ENCODE assay signal across 9 cellular contexts in the genomic region with DNA sequence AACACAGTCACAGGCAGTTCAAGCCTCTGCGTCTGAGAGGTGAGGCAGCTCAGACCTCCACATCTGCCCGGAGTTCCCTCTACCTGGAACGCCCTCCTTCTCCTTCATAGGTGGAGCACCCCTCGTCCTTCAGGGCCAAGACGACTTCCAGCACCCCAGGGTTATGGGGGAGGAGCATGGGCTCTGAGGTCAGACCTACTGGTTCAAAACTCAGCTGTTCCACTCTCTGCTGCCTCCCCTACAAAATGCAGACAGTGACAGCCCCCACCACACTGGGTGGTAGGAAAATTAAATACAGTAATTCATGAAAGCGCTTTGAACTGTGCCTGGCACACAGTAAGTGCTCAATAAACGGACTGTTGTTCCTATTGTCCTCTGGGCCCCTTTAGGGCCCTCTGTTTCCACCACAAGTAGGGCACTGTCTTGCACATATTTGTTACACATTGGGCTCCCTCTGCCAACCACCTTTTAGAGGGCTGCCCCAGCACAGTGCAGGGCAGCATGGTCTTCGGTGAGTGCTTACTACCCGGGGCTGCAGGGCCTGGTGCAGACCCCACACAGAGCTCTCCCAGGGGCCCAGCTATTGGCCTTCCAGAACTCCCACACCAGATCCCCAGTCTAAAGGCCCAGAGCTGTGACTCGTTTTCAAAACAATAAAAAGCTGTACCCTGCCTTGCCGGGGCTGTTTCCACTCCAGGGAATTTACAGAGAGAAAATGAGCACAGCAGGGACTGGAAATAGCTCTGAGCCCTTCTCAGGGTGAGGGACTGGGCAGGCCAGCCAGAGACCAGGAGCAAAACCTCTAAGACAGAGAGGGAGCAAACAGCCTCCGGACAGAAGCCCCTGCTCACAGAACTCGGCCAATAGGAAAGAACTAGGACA. TPM values are rescaled to one million over a fixed set of nuclear protein-coding genes. Genes with fewer than 3 reads are reported as not detected.
A peak's percentile ranks its signal among the peaks of the same experiment; 100 is the strongest.
DNase-seq lines count a peak whose midpoint lies in the region; ATAC-seq and TF ChIP-seq lines count a peak whose summit lies in the region.
"Had no signal": no experiment of that assay in that cellular context is flagged by ENCODE, and none has a peak within 500 bp of the region (broad histone marks: within the 10 kb centered on the region; RNA-seq: fewer than 3 reads in every experiment).

No MANE protein-coding gene starts in this region.

- H3K4me3 Mint-ChIP-seq in activated CD4-positive, alpha-beta T cell treated with anti-CD3 and anti-CD28 coated beads, Interleukin-2, amount 10 ng/mL, durations not matched to agents 24 days and 14 days: peak overlapping the region; percentile 40
- H3K4me3 Mint-ChIP-seq in activated naive CD8-positive, alpha-beta T cell treated with anti-CD3 and anti-CD28 coated beads, Interleukin-2, amount 10 ng/mL, durations not matched to agents 7 days and 5 days: peak overlapping the region; percentile 12

- peak overlapping the region in 1 of 2 donors; percentile 97 for H3K4me3 ChIP-seq in left lung

- no peak for DNase-seq in activated CD4-positive, alpha-beta T cell treated with anti-CD3 and anti-CD28 coated beads, Interleukin-2, amount 10 ng/mL, durations not matched to agents 24 days and 14 days
- DNase-seq in activated CD4-positive, alpha-beta T cell treated with anti-CD3 and anti-CD28 coated beads, Interleukin-2, amount 50 U/mL, for 48 hours: no peak
- DNase-seq in activated naive CD8-positive, alpha-beta T cell treated with anti-CD3 and anti-CD28 coated beads, Interleukin-2, amount 10 ng/mL, durations not matched to agents 7 days and 5 days: no peak
- no peak for DNase-seq in left lung
- DNase-seq in substantia nigra (lab: John Stamatoyannopoulos, UW): peak in 26 of 49 donors; percentile 10 to 78 (median 44)
- no peak for DNase-seq in SHP77 treated with DMSO at 0.1 percent for 48 hours (lab: John Stamatoyannopoulos, UW)
- DNase-seq: NCI-H2227 treated with DMSO at 0.1 percent for 48 hours had no signal

- peaks cover 45% of the 10 kb centered on the region for H3K4me1 Mint-ChIP-seq in activated CD4-positive, alpha-beta T cell treated with anti-CD3 and anti-CD28 coated beads, Interleukin-2, amount 10 ng/mL, durations not matched to agents 24 days and 14 days
- H3K4me1 Mint-ChIP-seq in activated naive CD8-positive, alpha-beta T cell treated with anti-CD3 and anti-CD28 coated beads, Interleukin-2, amount 10 ng/mL, durations not matched to agents 7 days and 5 days: peaks cover 49% of the 10 kb centered on the region

- intact Hi-C loops in activated CD4-positive, alpha-beta T cell treated with anti-CD3 and anti-CD28 coated beads, Interleukin-2, amount 10 ng/mL, durations not matched to agents 24 days and 14 days (cut with micrococcal nuclease): loop anchor here (10.0 kb wide), 1 partner anchor 84 kb away; no protein-coding TSS in a partner anchor
- intact Hi-C loops in left lung (cut with DNase I): no loop called here

- H3K9me3 Mint-ChIP-seq in activated CD4-positive, alpha-beta T cell treated with anti-CD3 and anti-CD28 coated beads, Interleukin-2, amount 10 ng/mL, durations not matched to agents 24 days and 14 days: no peaks in the 10 kb centered on the region
- H3K9me3 Mint-ChIP-seq in activated naive CD8-positive, alpha-beta T cell treated with anti-CD3 and anti-CD28 coated beads, Interleukin-2, amount 10 ng/mL, durations not matched to agents 7 days and 5 days: no peaks in the 10 kb centered on the region

- H3K27ac Mint-ChIP-seq in activated CD4-positive, alpha-beta T cell treated with anti-CD3 and anti-CD28 coated beads, Interleukin-2, amount 10 ng/mL, durations not matched to agents 24 days and 14 days: no peak overlapping the region
- no peak overlapping the region for H3K27ac Mint-ChIP-seq in activated naive CD8-positive, alpha-beta T cell treated with anti-CD3 and anti-CD28 coated beads, Interleukin-2, amount 10 ng/mL, durations not matched to agents 7 days and 5 days

- H3K9me3 ChIP-seq in left lung: no peaks in the 10 kb centered on the region

- TF ChIP-seq CTCF in left lung (IDR thresholded peaks at IDR 0.05): no peak

- no peak for ATAC-seq in activated naive CD8-positive, alpha-beta T cell treated with anti-CD3 and anti-CD28 coated beads, Interleukin-2, amount 10 ng/mL, durations not matched to agents 7 days and 5 days (ENCODE audit: low read depth)
- ATAC-seq in left lung (no peak), GM19035 (IDR thresholded peaks at IDR 0.05; ENCODE audit: unreplicated experiment) (no peak), GM21529 (IDR thresholded peaks at IDR 0.05; ENCODE audit: unreplicated experiment) (no peak)

- no peaks in the 10 kb centered on the region for H3K27me3 Mint-ChIP-seq in activated CD4-positive, alpha-beta T cell treated with anti-CD3 and anti-CD28 coated beads, Interleukin-2, amount 10 ng/mL, durations not matched to agents 24 days and 14 days
- H3K27me3 Mint-ChIP-seq in activated naive CD8-positive, alpha-beta T cell treated with anti-CD3 and anti-CD28 coated beads, Interleukin-2, amount 10 ng/mL, durations not matched to agents 7 days and 5 days: no peaks in the 10 kb centered on the region

- no peaks in the 10 kb centered on the region for H3K27me3 ChIP-seq in left lung

- peaks cover 4% of the 10 kb centered on the region for H3K36me3 Mint-ChIP-seq in activated CD4-positive, alpha-beta T cell treated with anti-CD3 and anti-CD28 coated beads, Interleukin-2, amount 10 ng/mL, durations not matched to agents 24 days and 14 days (ENCODE audit: low read depth)
- H3K36me3 Mint-ChIP-seq in activated naive CD8-positive, alpha-beta T cell treated with anti-CD3 and anti-CD28 coated beads, Interleukin-2, amount 10 ng/mL, durations not matched to agents 7 days and 5 days: no peaks in the 10 kb centered on the region

- H3K4me1 ChIP-seq in left lung: peaks cover 34 to 74% of the 10 kb centered on the region in 2 donors

- POLR2A ChIA-PET in activated naive CD8-positive, alpha-beta T cell treated with anti-CD3 and anti-CD28 coated beads, Interleukin-2, amount 10 ng/mL, durations not matched to agents 7 days and 5 days (lab: Charles Lee): interaction anchor here (0.6 kb wide), 1 partner anchor 70 kb away, joined by 5 read pairs; no protein-coding TSS in a partner anchor

- no peaks in the 10 kb centered on the region for H3K36me3 ChIP-seq in left lung

- H3K27ac ChIP-seq in left lung (peak overlapping the region; percentile 17 to 88), substantia nigra (ENCODE audit: low read depth, low read length, poor library complexity, severe bottlenecking) (peak overlapping the region; percentile 98)

RNA-seq across cellular contexts. Expression of a gene that starts 2.5 kb away (rescaled TPM):
- total RNA-seq in activated CD4-positive, alpha-beta T cell treated with anti-CD3 and anti-CD28 coated beads, Interleukin-2, amount 10 ng/mL, durations not matched to agents 24 days and 14 days: 31.9 and 33.1 TPM in 2 replicates
- total RNA-seq in activated naive CD8-positive, alpha-beta T cell treated with anti-CD3 and anti-CD28 coated beads, Interleukin-2, amount 10 ng/mL, durations not matched to agents 7 days and 5 days: 10 to 100 TPM; 29.7 to 31.5 TPM
- total RNA-seq in left lung: 10 to 100 TPM; 84.5 to 98.3 TPM

RNA-seq across cellular contexts. Expression of a gene that starts 46.9 kb away (rescaled TPM):
- total RNA-seq in activated CD4-positive, alpha-beta T cell treated with anti-CD3 and anti-CD28 coated beads, Interleukin-2, amount 10 ng/mL, durations not matched to agents 24 days and 14 days: 157 and 159 TPM in 2 replicates
- total RNA-seq in activated naive CD8-positive, alpha-beta T cell treated with anti-CD3 and anti-CD28 coated beads, Interleukin-2, amount 10 ng/mL, durations not matched to agents 7 days and 5 days: 10 to 100 TPM; 98.5 to 99.3 TPM
- total RNA-seq in left lung: 100 to 1,000 TPM in 1 of 2 donors, 10 to 100 TPM in 1; 95.3 to 123 TPM

Comparison
In these comparisons a context has a peak if more than half of its experiments do, and no peak if none do; other contexts are left out.
1. DNase-seq: peak in substantia nigra (26 of 49); none in activated CD4-positive, alpha-beta T cell treated with anti-CD3 and anti-CD28 coated beads, Interleukin-2, amount 10 ng/mL, durations not matched to agents 24 days and 14 days (single experiment), activated CD4-positive, alpha-beta T cell treated with anti-CD3 and anti-CD28 coated beads, Interleukin-2, amount 50 U/mL, for 48 hours (0 of 2), activated naive CD8-positive, alpha-beta T cell treated with anti-CD3 and anti-CD28 coated beads, Interleukin-2, amount 10 ng/mL, durations not matched to agents 7 days and 5 days (single experiment), left lung (0 of 2) and SHP77 treated with DMSO at 0.1 percent for 48 hours (single experiment).